8 cellular contexts compared by ENCODE assay signal in the genomic region with DNA sequence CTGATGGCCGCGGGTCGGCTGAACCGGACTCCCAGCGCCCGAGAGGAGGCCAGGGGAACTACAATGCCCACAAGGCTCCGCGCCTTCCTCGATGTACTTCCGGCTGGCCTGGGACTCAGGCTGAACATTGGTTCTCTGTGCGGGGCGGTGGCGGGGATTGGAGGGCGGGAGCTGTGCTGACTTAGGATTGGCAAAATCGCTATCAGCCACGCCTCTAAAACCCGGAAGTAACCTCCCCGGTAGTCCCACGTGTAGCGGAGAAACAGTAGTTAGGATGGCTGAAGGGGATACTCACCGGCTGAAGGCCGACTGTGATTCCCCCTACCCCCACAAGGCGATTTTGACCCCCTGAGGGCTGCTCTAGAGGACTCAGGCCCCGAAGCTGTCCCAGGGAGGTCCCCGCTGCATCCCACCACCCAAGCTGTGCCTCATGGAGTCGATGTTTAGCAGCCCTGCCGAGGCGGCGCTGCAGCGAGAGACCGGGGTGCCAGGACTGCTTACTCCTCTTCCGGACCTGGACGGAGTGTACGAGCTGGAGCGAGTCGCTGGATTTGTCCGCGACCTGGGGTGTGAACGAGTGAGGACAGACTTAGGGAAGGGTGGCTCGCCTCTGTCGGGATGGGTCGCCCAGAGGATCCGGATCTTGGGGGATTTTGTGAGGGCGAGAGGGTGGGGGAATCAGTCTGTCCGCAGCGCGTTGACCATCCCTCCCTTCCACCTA. TPM values are rescaled to one million over a fixed set of nuclear protein-coding genes. Genes with fewer than 3 reads are reported as not detected.
DNase-seq lines count a peak whose midpoint lies in the region; ATAC-seq lines count a peak whose summit lies in the region.

TSS of gene DPH2 (plus strand) at position 265 of the 721 bp plus-strand sequence. CDS start at position 431, 166 bp downstream.

- no peaks in the 10 kb centered on the region for H3K9me3 ChIP-seq in CD8-positive, alpha-beta memory T cell (ENCODE audit: low read length)

- H3K4me3 ChIP-seq in CD8-positive, alpha-beta memory T cell (ENCODE audit: low read length): peak within 1 kb of the TSS; percentile 67

- H3K4me1 Mint-ChIP-seq in CD8-positive, alpha-beta memory T cell: peaks cover 32 to 37% (median 34%) of the 10 kb centered on the region in 3 donors
- H3K4me1 Mint-ChIP-seq in effector memory CD8-positive, alpha-beta T cell (ENCODE audit: low read depth in 2 of 2): peaks cover 24 to 27% of the 10 kb centered on the region in 2 donors
- peaks cover 23% of the 10 kb centered on the region for H3K4me1 Mint-ChIP-seq in memory B cell

- peak; percentile 88 to 96 (median 92) for DNase-seq in CD8-positive, alpha-beta memory T cell
- DNase-seq in HT-29 (ENCODE audit: low spot score): peak; percentile 97
- peak; percentile 96 to 97 for DNase-seq in NOMO-1 (lab: John Stamatoyannopoulos, UW; ENCODE audit: unreplicated experiment in 2 of 2)
- DNase-seq in effector memory CD8-positive, alpha-beta T cell: peak; percentile 85 to 89 (median 86)
- peak; percentile 80 to 85 for DNase-seq in memory B cell (ENCODE audit: low spot score in 2 of 2)
- peak; percentile 94 for DNase-seq in stimulated activated CD8-positive, alpha-beta memory T cell treated with anti-CD3 and anti-CD28 coated beads, Interleukin-12 subunit alpha, Interleukin-12 subunit beta, amount 100 ng/mL, for 24 hours (ENCODE audit: extremely low read depth)

- peaks cover 3% of the 10 kb centered on the region for H3K36me3 ChIP-seq in CD8-positive, alpha-beta memory T cell (ENCODE audit: insufficient read depth, low read length)

- H3K27me3 ChIP-seq in CD8-positive, alpha-beta memory T cell (ENCODE audit: insufficient read depth, low read length, poor library complexity, severe bottlenecking): no peaks in the 10 kb centered on the region

- peak within 1 kb of the TSS; percentile 46 for H3K27ac ChIP-seq in CD8-positive, alpha-beta memory T cell (ENCODE audit: low read depth, low read length)

- peaks cover 20% of the 10 kb centered on the region for H3K4me1 ChIP-seq in CD8-positive, alpha-beta memory T cell (ENCODE audit: insufficient read depth, low read length)

- H3K27ac Mint-ChIP-seq in CD8-positive, alpha-beta memory T cell: peak within 1 kb of the TSS; percentile 46 to 99 (median 88)
- peak within 1 kb of the TSS in 1 of 2 donors; percentile 64 for H3K27ac Mint-ChIP-seq in effector memory CD8-positive, alpha-beta T cell
- H3K27ac Mint-ChIP-seq in memory B cell: peak within 1 kb of the TSS; percentile 49

- CTCF ChIA-PET in CD8-positive, alpha-beta memory T cell (lab: Charles Lee): interaction anchor here (1.3 to 2.0 kb wide), 4 partner anchors 12 to 35 kb away, joined by 3 to 8 read pairs (median 6); partner anchors contain the start of gene IPO13
- CTCF ChIA-PET in activated CD8-positive, alpha-beta memory T cell treated with anti-CD3 and anti-CD28 coated beads for 36 hours (lab: Charles Lee): interaction anchor here (0.7 to 4.0 kb wide), 3 partner anchors 23 to 205 kb away, joined by 4 to 16 read pairs (median 6); partner anchors contain the start of gene IPO13

- POLR2A ChIA-PET in CD8-positive, alpha-beta memory T cell (lab: Charles Lee): interaction anchor here (0.8 to 1.2 kb wide), 2 partner anchors 22 to 23 kb away, joined by 5 to 6 read pairs; partner anchors contain the start of gene IPO13
- POLR2A ChIA-PET in activated CD8-positive, alpha-beta memory T cell treated with anti-CD3 and anti-CD28 coated beads for 36 hours (lab: Charles Lee): interaction anchor here (1.2 kb wide), 1 partner anchor 22 kb away, joined by 3 read pairs; no protein-coding TSS in a partner anchor

- H3K36me3 Mint-ChIP-seq in CD8-positive, alpha-beta memory T cell: peaks cover 0 to 30% (median 0%) of the 10 kb centered on the region in 3 donors
- peaks cover 11% of the 10 kb centered on the region for H3K36me3 Mint-ChIP-seq in effector memory CD8-positive, alpha-beta T cell (ENCODE audit: insufficient read depth)
- H3K36me3 Mint-ChIP-seq in memory B cell: no peaks in the 10 kb centered on the region

- peak within 1 kb of the TSS; percentile 93 to 97 (median 94) for H3K4me3 Mint-ChIP-seq in CD8-positive, alpha-beta memory T cell
- peak within 1 kb of the TSS; percentile 91 to 93 for H3K4me3 Mint-ChIP-seq in effector memory CD8-positive, alpha-beta T cell
- H3K4me3 Mint-ChIP-seq in memory B cell: peak within 1 kb of the TSS; percentile 96

- ATAC-seq in GM19467 (IDR thresholded peaks at IDR 0.05; ENCODE audit: unreplicated experiment): peak; percentile 75
- peak; percentile 85 for ATAC-seq in effector memory CD8-positive, alpha-beta T cell (replicated peaks)
- peak; percentile 83 for ATAC-seq in memory B cell (ENCODE audit: low read depth)

- no peaks in the 10 kb centered on the region for H3K27me3 Mint-ChIP-seq in CD8-positive, alpha-beta memory T cell
- H3K27me3 Mint-ChIP-seq in effector memory CD8-positive, alpha-beta T cell: no peaks in the 10 kb centered on the region
- no peaks in the 10 kb centered on the region for H3K27me3 Mint-ChIP-seq in memory B cell

- H3K9me3 Mint-ChIP-seq in CD8-positive, alpha-beta memory T cell: no peaks in the 10 kb centered on the region
- H3K9me3 Mint-ChIP-seq in effector memory CD8-positive, alpha-beta T cell: no peaks in the 10 kb centered on the region
- H3K9me3 Mint-ChIP-seq in memory B cell: no peaks in the 10 kb centered on the region

RNA-seq across cellular contexts. Expression of gene DPH2, which starts in this region (rescaled TPM):
- 10 to 100 TPM; 85.8 to 94.7 TPM for total RNA-seq in CD8-positive, alpha-beta memory T cell
- polyA plus RNA-seq in CD8-positive, alpha-beta memory T cell: 32.9 TPM
- total RNA-seq in HT-29 (2014; rRNA removed; shearing (Covaris generic)): 118 and 120 TPM in 2 replicates
- total RNA-seq in activated CD8-positive, alpha-beta memory T cell treated with anti-CD3 and anti-CD28 coated beads for 36 hours: 10 to 100 TPM; 74.5 to 79.7 TPM

Comparison
In these comparisons a context has a peak if more than half of its experiments do, and no peak if none do; other contexts are left out.
1. Peak in every context shown above with its lines: DNase-seq, ATAC-seq, H3K4me3 ChIP-seq and H3K27ac ChIP-seq.